1 cellular context compared by ENCODE assay signal in the genomic region with DNA sequence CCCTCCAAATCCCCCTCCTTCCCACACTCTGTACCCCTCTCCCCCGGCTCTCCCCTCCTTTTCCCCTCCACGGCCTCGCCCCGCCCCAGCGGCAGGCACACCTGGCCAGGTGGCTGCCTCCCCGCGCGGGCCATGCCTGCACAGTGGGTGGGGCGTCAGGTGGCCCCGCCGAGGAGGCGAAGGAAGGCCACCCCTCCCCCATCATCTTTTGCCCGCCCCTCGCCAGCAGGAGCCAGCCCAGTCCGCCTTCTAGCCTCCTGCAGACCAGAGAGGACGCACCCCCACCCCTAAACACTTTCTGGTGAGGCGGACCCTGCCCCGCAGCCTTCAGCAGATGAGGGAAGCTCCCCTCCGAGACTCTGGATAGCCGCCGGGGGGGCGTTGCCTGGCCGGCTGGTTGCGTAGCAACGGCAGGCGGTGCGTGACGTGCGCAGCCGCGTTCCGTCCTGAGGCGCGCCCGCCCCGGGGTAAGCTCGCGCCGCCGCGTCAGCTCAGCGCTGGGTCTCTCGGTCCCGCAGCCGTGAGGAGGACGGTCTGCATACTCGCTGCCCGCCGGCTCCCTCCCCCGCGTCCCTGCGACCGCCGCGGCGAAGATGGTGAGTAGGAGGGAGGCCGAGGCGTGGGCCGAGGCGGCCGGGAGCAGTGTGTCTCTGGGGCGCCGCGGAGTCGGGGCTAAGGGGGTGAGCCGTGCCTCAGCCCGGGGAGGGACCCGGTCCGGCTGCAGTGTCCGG.
TF ChIP-seq lines count a peak whose summit lies in the region.

DSTN (plus strand) TSS at position 460 of the 731 bp plus-strand sequence; CDS start at position 594, 134 bp downstream.

TF ChIP-seq in K562, 482 proteins besides CTCF, POLR2A, EP300 and RAD21 (continued from another document and continues in another):
- peak; percentile 66 for TF ChIP-seq VEZF1 (CRISPR knock-in tag; IDR thresholded peaks at IDR 0.05)
- peak in 1 of 2 experiments; percentile 10; a peak in 1 of 4 replicates for TF ChIP-seq HDAC1 (IDR thresholded peaks at IDR 0.05)
- peak; percentile 45; the same call in 1 of the 2 replicates for TF ChIP-seq ZBTB7A (IDR thresholded peaks at IDR 0.05; ENCODE audit: borderline replicate concordance, control insufficient read depth, low read depth, low read length)
- no peak for TF ChIP-seq ATF7 (IDR thresholded peaks at IDR 0.05)
- peak in 1 of 2 experiments; percentile 38; a peak in 1 of 4 replicates for TF ChIP-seq ZNF639 (CRISPR knock-in tag; conservative IDR thresholded peaks at IDR 0.05 in 1 of 2, IDR thresholded peaks at IDR 0.05 in 1 of 2)
- 0 out of 4 replicates have a peak, but pooled peaks of 1 of the 2 experiments have one; percentile 18 for TF ChIP-seq SIN3A (IDR thresholded peaks at IDR 0.05; ENCODE audit: borderline replicate concordance in 2 of 2, control insufficient read depth in 1 of 2, low read depth in 2 of 2, low read length in 2 of 2)
- TF ChIP-seq ZNF79 (CRISPR knock-in tag; IDR thresholded peaks at IDR 0.05; ENCODE audit: low read depth), result no peak
- peak; percentile 66 for TF ChIP-seq CTBP1 (IDR thresholded peaks at IDR 0.05; ENCODE audit: borderline replicate concordance)
- TF ChIP-seq, protein P1, sequence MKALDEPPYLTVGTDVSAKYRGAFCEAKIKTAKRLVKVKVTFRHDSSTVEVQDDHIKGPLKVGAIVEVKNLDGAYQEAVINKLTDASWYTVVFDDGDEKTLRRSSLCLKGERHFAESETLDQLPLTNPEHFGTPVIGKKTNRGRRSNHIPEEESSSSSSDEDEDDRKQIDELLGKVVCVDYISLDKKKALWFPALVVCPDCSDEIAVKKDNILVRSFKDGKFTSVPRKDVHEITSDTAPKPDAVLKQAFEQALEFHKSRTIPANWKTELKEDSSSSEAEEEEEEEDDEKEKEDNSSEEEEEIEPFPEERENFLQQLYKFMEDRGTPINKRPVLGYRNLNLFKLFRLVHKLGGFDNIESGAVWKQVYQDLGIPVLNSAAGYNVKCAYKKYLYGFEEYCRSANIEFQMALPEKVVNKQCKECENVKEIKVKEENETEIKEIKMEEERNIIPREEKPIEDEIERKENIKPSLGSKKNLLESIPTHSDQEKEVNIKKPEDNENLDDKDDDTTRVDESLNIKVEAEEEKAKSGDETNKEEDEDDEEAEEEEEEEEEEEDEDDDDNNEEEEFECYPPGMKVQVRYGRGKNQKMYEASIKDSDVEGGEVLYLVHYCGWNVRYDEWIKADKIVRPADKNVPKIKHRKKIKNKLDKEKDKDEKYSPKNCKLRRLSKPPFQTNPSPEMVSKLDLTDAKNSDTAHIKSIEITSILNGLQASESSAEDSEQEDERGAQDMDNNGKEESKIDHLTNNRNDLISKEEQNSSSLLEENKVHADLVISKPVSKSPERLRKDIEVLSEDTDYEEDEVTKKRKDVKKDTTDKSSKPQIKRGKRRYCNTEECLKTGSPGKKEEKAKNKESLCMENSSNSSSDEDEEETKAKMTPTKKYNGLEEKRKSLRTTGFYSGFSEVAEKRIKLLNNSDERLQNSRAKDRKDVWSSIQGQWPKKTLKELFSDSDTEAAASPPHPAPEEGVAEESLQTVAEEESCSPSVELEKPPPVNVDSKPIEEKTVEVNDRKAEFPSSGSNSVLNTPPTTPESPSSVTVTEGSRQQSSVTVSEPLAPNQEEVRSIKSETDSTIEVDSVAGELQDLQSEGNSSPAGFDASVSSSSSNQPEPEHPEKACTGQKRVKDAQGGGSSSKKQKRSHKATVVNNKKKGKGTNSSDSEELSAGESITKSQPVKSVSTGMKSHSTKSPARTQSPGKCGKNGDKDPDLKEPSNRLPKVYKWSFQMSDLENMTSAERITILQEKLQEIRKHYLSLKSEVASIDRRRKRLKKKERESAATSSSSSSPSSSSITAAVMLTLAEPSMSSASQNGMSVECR (CRISPR knock-in tag; IDR thresholded peaks at IDR 0.05), result peak; percentile 38; the same call in 1 of the 2 replicates
- TF ChIP-seq ZNF134 (CRISPR knock-in tag; conservative IDR thresholded peaks at IDR 0.05), result peak; percentile 58
- peak; percentile 45; the same call in 1 of the 2 replicates for TF ChIP-seq SUPT5H (IDR thresholded peaks at IDR 0.05)
- TF ChIP-seq, protein P2, sequence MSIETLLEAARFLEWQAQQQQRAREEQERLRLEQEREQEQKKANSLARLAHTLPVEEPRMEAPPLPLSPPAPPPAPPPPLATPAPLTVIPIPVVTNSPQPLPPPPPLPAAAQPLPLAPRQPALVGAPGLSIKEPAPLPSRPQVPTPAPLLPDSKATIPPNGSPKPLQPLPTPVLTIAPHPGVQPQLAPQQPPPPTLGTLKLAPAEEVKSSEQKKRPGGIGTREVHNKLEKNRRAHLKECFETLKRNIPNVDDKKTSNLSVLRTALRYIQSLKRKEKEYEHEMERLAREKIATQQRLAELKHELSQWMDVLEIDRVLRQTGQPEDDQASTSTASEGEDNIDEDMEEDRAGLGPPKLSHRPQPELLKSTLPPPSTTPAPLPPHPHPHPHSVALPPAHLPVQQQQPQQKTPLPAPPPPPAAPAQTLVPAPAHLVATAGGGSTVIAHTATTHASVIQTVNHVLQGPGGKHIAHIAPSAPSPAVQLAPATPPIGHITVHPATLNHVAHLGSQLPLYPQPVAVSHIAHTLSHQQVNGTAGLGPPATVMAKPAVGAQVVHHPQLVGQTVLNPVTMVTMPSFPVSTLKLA (conservative IDR thresholded peaks at IDR 0.05), result peak in 1 of 2 experiments; percentile 56; a peak in 2 of 4 replicates
- peak; percentile 86; the same call in 1 of the 2 replicates for TF ChIP-seq PHF8 (IDR thresholded peaks at IDR 0.05; ENCODE audit: borderline replicate concordance, low read length)
- peak; percentile 92 to 94 for TF ChIP-seq NRF1 (conservative IDR thresholded peaks at IDR 0.05 in 1 of 2, IDR thresholded peaks at IDR 0.05 in 1 of 2)
- no peak for TF ChIP-seq STAT5A (IDR thresholded peaks at IDR 0.05; ENCODE audit: borderline replicate concordance, low read length)
- no peak for TF ChIP-seq RBM15 (IDR thresholded peaks at IDR 0.05; ENCODE audit: insufficient read depth, low read length)
- peak; percentile 25 for TF ChIP-seq HMGN3 (IDR thresholded peaks at IDR 0.05; ENCODE audit: borderline replicate concordance, extremely low read depth, insufficient read length, low read depth, low read length)
- no peak for TF ChIP-seq ZNF551 (CRISPR knock-in tag; IDR thresholded peaks at IDR 0.05)
- peak; percentile 76 for TF ChIP-seq HNRNPLL (IDR thresholded peaks at IDR 0.05; ENCODE audit: low read depth, low read length, poor library complexity, severe bottlenecking)
- peak; percentile 54 for TF ChIP-seq CHD1 (IDR thresholded peaks at IDR 0.05; ENCODE audit: low read length)
- peak; percentile 54 for TF ChIP-seq KDM5B (IDR thresholded peaks at IDR 0.05; ENCODE audit: insufficient replicate concordance, low read depth, low read length)
- TF ChIP-seq CSDE1 (IDR thresholded peaks at IDR 0.05), result peak in 1 of 2 experiments; percentile 87; a peak in 2 of 4 replicates
- no peak for TF ChIP-seq ATF1 (CRISPR knock-in tag; IDR thresholded peaks at IDR 0.05)
- TF ChIP-seq ATF1 (tag; IDR thresholded peaks at IDR 0.05), result peak; percentile 81
- peak; percentile 85 for TF ChIP-seq CREM (IDR thresholded peaks at IDR 0.05; ENCODE audit: low read depth)
- TF ChIP-seq RFX1 (IDR thresholded peaks at IDR 0.05), result peak; percentile 97
- TF ChIP-seq TCF3 (CRISPR knock-in tag; IDR thresholded peaks at IDR 0.05), result no peak
- peak; percentile 77; the same call in 1 of the 2 replicates for TF ChIP-seq KLF13 (tag; IDR thresholded peaks at IDR 0.05; ENCODE audit: borderline replicate concordance, low read depth)
- no peak for TF ChIP-seq BACH1 (tag; IDR thresholded peaks at IDR 0.05)
- TF ChIP-seq RBFOX2 (IDR thresholded peaks at IDR 0.05; ENCODE audit: low read depth, low read length), result peak; percentile 84
- peak; percentile 88 for TF ChIP-seq POLR2G (IDR thresholded peaks at IDR 0.05; ENCODE audit: low read depth, low read length)
- TF ChIP-seq PCBP1 (IDR thresholded peaks at IDR 0.05; ENCODE audit: low read depth, low read length, poor library complexity, severe bottlenecking), result peak; percentile 77
- peak; percentile 47 for TF ChIP-seq MEIS2 (IDR thresholded peaks at IDR 0.05; ENCODE audit: partially characterized antibody)
- no peak for TF ChIP-seq NKRF (IDR thresholded peaks at IDR 0.05; ENCODE audit: borderline replicate concordance)
- TF ChIP-seq RB1 (IDR thresholded peaks at IDR 0.05; ENCODE audit: low read depth), result peak; percentile 7; the same call in 1 of the 2 replicates
- peak; percentile 2; the same call in 1 of the 2 replicates for TF ChIP-seq TFAP4 (CRISPR knock-in tag; IDR thresholded peaks at IDR 0.05; ENCODE audit: borderline replicate concordance)
- no peak for TF ChIP-seq ZNF431 (CRISPR knock-in tag; IDR thresholded peaks at IDR 0.05)
- peak; percentile 71; the same call in 1 of the 2 replicates for TF ChIP-seq CXXC5 (CRISPR knock-in tag; IDR thresholded peaks at IDR 0.05)
- peak; percentile 76 for TF ChIP-seq RBBP5 (IDR thresholded peaks at IDR 0.05; ENCODE audit: borderline replicate concordance, insufficient read depth, low read length, poor library complexity, severe bottlenecking)
- TF ChIP-seq EGR1 (conservative IDR thresholded peaks at IDR 0.05), result peak; percentile 83
- TF ChIP-seq ETS1 (conservative IDR thresholded peaks at IDR 0.05; ENCODE audit: control insufficient read depth, low read depth, low read length), result 0 out of 2 replicates have a peak, but pooled peaks have one; percentile 35
- TF ChIP-seq ZNF395 (CRISPR knock-in tag; IDR thresholded peaks at IDR 0.05), result 0 out of 2 replicates have a peak, but pooled peaks have one; percentile 48
- TF ChIP-seq SMAD4 (CRISPR knock-in tag; conservative IDR thresholded peaks at IDR 0.05), result 0 out of 2 replicates have a peak, but pooled peaks have one; percentile 32
